16 cellular contexts compared by ENCODE assay signal in the genomic region with DNA sequence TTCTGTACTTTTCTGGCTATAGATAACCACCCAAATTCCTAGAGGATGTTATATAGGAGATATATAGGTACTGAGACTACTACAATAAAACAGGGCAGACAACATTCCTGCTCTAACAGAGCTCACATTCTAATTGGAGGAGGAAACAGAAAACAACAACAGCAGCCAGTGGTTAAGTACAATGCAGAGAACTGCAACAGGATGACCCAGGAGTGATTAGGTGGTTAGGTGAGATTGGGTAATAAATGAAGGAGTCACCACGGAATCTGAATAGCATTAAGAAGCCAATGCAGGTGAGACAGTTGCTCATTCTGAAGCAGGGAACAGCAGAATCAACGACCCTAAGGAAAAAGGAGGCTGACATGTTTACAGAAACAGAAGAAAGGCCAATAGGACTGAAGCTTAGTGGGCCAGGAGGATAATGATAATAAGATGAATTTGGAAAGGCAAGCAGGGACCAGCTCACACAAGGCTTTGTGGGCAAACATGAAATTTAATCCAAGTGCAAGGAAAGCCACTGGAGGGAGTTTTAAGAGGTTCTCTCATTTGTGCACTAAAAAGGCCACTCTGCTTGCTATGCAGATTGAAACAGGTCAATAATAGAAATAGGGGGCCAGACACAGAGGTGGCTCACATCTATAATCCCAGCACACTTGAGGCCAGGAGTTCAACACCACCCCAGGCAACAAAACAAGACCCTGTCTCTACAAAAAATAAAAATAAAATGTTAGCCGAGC. TPM values are rescaled to one million over a fixed set of nuclear protein-coding genes. Genes with fewer than 3 reads are reported as not detected.
DNase-seq lines count a peak whose midpoint lies in the region; TF ChIP-seq lines count a peak whose summit lies in the region.
"Had no signal": no experiment of that assay in that cellular context is flagged by ENCODE, and none has a peak within 500 bp of the region (broad histone marks: within the 10 kb centered on the region; RNA-seq: fewer than 3 reads in every experiment).

No MANE protein-coding gene starts in this region.

- peak overlapping the region; percentile 11 for H3K4me3 Mint-ChIP-seq in Caco-2 (ENCODE audit: unreplicated experiment)

- H3K36me3 Mint-ChIP-seq in Caco-2 (ENCODE audit: insufficient read depth, unreplicated experiment), result peaks cover 16% of the 10 kb centered on the region

- peak overlapping the region; percentile 43 for H3K27ac Mint-ChIP-seq in Caco-2 (ENCODE audit: unreplicated experiment)

- CTCF ChIA-PET in Caco-2 (lab: Charles Lee), result interaction anchor here (0.6 to 1.5 kb wide), 3 partner anchors 49 to 337 kb away, joined by 4 read pairs; no protein-coding TSS in a partner anchor
- CTCF ChIA-PET in HEK293 (lab: Yijun Ruan, JAX), result interaction anchor here (0.7 to 1.7 kb wide), 4 partner anchors 10 to 337 kb away, joined by 3 to 7 read pairs (median 3); no protein-coding TSS in a partner anchor

- H3K4me3 ChIP-seq in Caco-2 (ENCODE audit: low read depth, low read length), result no peak overlapping the region
- no peak overlapping the region for H3K4me3 ChIP-seq in HEK293 (ENCODE audit: low read depth, low read length)
- no peak overlapping the region for H3K4me3 ChIP-seq in HAP-1
- H3K4me3 ChIP-seq: SK-N-MC had no signal

- BruUV-seq in Caco-2 (replicated peaks; lab: Mats Ljungman, UMichigan), result no TSS peak

- H3K27me3 ChIP-seq in Caco-2 (replicated peaks; ENCODE audit: control insufficient read depth, insufficient read depth, low read length) (no peaks in the 10 kb centered on the region), HAP-1 (ENCODE audit: low read depth) (no peaks in the 10 kb centered on the region)

- H3K9me3 ChIP-seq in Caco-2, result peaks cover 7% of the 10 kb centered on the region; the same call in 1 of the 2 replicates
- H3K9me3 ChIP-seq in HEK293 (ENCODE audit: control insufficient read depth, insufficient read depth, low read depth, low read length), result no peaks in the 10 kb centered on the region
- H3K9me3 ChIP-seq in HAP-1, result no peaks in the 10 kb centered on the region

- H3K4me1 Mint-ChIP-seq in Caco-2 (ENCODE audit: low read depth, unreplicated experiment), result peaks cover 40% of the 10 kb centered on the region

- H3K36me3 ChIP-seq in Caco-2 (ENCODE audit: control insufficient read depth, insufficient read depth, low read length) (no peaks in the 10 kb centered on the region), HEK293 (ENCODE audit: control insufficient read depth in 2 of 2, insufficient read depth in 1 of 2, low read length in 2 of 2) (no peaks in the 10 kb centered on the region; a peak in 1 of 3 replicates), HAP-1 (replicated peaks) (no peaks in the 10 kb centered on the region)

- intact Hi-C loops in Caco-2 (cut with micrococcal nuclease; ENCODE audit: unreplicated experiment), result no loop called here

- POLR2A ChIA-PET in Caco-2 (lab: Charles Lee), result interaction anchor here (0.7 kb wide), 1 partner anchor 25 kb away, joined by 6 read pairs; no protein-coding TSS in a partner anchor
- POLR2A ChIA-PET in HEK293 (lab: Yijun Ruan, JAX), result interaction anchor here (0.9 to 1.2 kb wide), 2 partner anchors 17 kb away, joined by 3 read pairs; a partner anchor contains a TSS

- H3K27me3 Mint-ChIP-seq in Caco-2 (ENCODE audit: insufficient read depth, unreplicated experiment), result no peaks in the 10 kb centered on the region

- in situ Hi-C loops in HAP-1 (cut with MboI; ENCODE audit: low sequenced_read_pairs), result no loop called here

- no peaks in the 10 kb centered on the region for H3K9me3 Mint-ChIP-seq in Caco-2 (ENCODE audit: unreplicated experiment)

- no peak for TF ChIP-seq CTCF in Caco-2 (IDR thresholded peaks at IDR 0.05; ENCODE audit: insufficient read depth in 1 of 2, low read depth in 1 of 2, low read length in 1 of 2, severe bottlenecking in 1 of 2, unreplicated experiment in 1 of 2)
- TF ChIP-seq CTCF in HEK293 (tag by site-specific recombination; IDR thresholded peaks at IDR 0.05), result no peak
- 0 out of 2 replicates have a peak, but pooled peaks have one; percentile 14 for TF ChIP-seq CTCF in VCaP (conservative IDR thresholded peaks at IDR 0.05)

- H3K27ac ChIP-seq in HEK293 (ENCODE audit: extremely low read depth, low read depth, low read length), result no peak overlapping the region
- peak overlapping the region; percentile 68 for H3K27ac ChIP-seq in VCaP
- H3K27ac ChIP-seq: C4-2B, SK-N-MC had no signal

- DNase-seq in Caco-2 (peak in 1 of 2 experiments; percentile 40), islet precursor cell (peak; percentile 80), NK-92 (lab: John Stamatoyannopoulos, UW; ENCODE audit: unreplicated experiment) (no peak), HAP-1 (ENCODE audit: low spot score in 2 of 2) (no peak), SW 1271 (lab: John Stamatoyannopoulos, UW) (no peak)
- no peak for DNase-seq in stimulated activated CD8-positive, alpha-beta memory T cell treated with anti-CD3 and anti-CD28 coated beads, Interleukin-4, amount 100 ng/mL, for 48 hours
- DNase-seq: activated CD4-positive, alpha-beta T cell treated with anti-CD3 and anti-CD28 coated beads for 48 hours; activated gamma-delta T cell; kidney; NCI-H446 treated with DMSO at 0.1 percent for 48 hours; occipital lobe; stimulated activated naive CD4-positive, alpha-beta T cell had no signal

- H3K4me1 ChIP-seq in Caco-2 (peaks cover 32% of the 10 kb centered on the region), HEK293 (ENCODE audit: control insufficient read depth, insufficient read depth, low read length) (peaks cover 7% of the 10 kb centered on the region; the same call in 1 of the 2 replicates), HAP-1 (no peaks in the 10 kb centered on the region)

TF ChIP-seq in HEK293, 187 proteins besides CTCF, POLR2A, EP300 and RAD21:
- TF ChIP-seq ZNF16 (tag by site-specific recombination; IDR thresholded peaks at IDR 0.05; ENCODE audit: low read depth) (no peak), MZF1 (tag by site-specific recombination; IDR thresholded peaks at IDR 0.05; ENCODE audit: borderline replicate concordance) (0 out of 2 replicates have a peak, but pooled peaks have one; percentile 9), SCRT2 (tag by site-specific recombination; IDR thresholded peaks at IDR 0.05) (peak; percentile 30; the same call in 1 of the 2 replicates), ZBTB17 (tag by site-specific recombination; IDR thresholded peaks at IDR 0.05) (no peak), OSR2 (tag by site-specific recombination; IDR thresholded peaks at IDR 0.05) (peak; percentile 25; the same call in 1 of the 2 replicates), FEZF1 (tag by site-specific recombination; IDR thresholded peaks at IDR 0.05) (peak; percentile 44; the same call in 1 of the 2 replicates), ZBTB20 (tag by site-specific recombination; IDR thresholded peaks at IDR 0.05) (peak; percentile 86), ZBTB48 (tag by site-specific recombination; IDR thresholded peaks at IDR 0.05) (0 out of 2 replicates have a peak, but pooled peaks have one; percentile 19), GLIS1 (tag by site-specific recombination; IDR thresholded peaks at IDR 0.05) (peak; percentile 22; the same call in 1 of the 2 replicates), ZNF335 (tag by site-specific recombination; conservative IDR thresholded peaks at IDR 0.05) (0 out of 2 replicates have a peak, but pooled peaks have one; percentile 35), ZNF629 (tag by site-specific recombination; IDR thresholded peaks at IDR 0.05) (no peak)
- TF ChIP-seq, protein P1, sequence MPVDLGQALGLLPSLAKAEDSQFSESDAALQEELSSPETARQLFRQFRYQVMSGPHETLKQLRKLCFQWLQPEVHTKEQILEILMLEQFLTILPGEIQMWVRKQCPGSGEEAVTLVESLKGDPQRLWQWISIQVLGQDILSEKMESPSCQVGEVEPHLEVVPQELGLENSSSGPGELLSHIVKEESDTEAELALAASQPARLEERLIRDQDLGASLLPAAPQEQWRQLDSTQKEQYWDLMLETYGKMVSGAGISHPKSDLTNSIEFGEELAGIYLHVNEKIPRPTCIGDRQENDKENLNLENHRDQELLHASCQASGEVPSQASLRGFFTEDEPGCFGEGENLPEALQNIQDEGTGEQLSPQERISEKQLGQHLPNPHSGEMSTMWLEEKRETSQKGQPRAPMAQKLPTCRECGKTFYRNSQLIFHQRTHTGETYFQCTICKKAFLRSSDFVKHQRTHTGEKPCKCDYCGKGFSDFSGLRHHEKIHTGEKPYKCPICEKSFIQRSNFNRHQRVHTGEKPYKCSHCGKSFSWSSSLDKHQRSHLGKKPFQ (tag by site-specific recombination; IDR thresholded peaks at IDR 0.05), result 0 out of 2 replicates have a peak, but pooled peaks have one; percentile 16
- TF ChIP-seq, protein P2, sequence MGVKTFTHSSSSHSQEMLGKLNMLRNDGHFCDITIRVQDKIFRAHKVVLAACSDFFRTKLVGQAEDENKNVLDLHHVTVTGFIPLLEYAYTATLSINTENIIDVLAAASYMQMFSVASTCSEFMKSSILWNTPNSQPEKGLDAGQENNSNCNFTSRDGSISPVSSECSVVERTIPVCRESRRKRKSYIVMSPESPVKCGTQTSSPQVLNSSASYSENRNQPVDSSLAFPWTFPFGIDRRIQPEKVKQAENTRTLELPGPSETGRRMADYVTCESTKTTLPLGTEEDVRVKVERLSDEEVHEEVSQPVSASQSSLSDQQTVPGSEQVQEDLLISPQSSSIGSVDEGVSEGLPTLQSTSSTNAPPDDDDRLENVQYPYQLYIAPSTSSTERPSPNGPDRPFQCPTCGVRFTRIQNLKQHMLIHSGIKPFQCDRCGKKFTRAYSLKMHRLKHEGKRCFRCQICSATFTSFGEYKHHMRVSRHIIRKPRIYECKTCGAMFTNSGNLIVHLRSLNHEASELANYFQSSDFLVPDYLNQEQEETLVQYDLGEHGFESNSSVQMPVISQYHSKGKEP (tag by site-specific recombination; IDR thresholded peaks at IDR 0.05), result no peak
TF ChIP-seq in HEK293: peak in this region for 9.

RNA-seq across cellular contexts. Expression of a gene that starts 16.9 kb away (rescaled TPM):
- 56.6 and 66.4 TPM in 2 replicates for total RNA-seq in Caco-2 (2022)

RNA-seq across cellular contexts. Expression of a gene that starts 38.5 kb away (rescaled TPM):
- total RNA-seq in Caco-2 (2022), result 89.7 and 95.7 TPM in 2 replicates
